ENCODE assay signal across 8 cellular contexts in genomic region chr1:75035536-75035935, GRCh38.
"Had no signal": no experiment of that assay in that cellular context is flagged by ENCODE, and none has a peak within 500 bp of the region (broad histone marks: within the 10 kb centered on the region; RNA-seq: fewer than 3 reads in every experiment).

No MANE protein-coding gene starts in this region.

- DNase-seq: activated naive CD4-positive, alpha-beta T cell treated with Interleukin-2 at 50 U/mL for 16 hours; aorta; T-helper 2 cell had no signal

- H3K4me3 Mint-ChIP-seq: activated T-helper 1 cell treated with anti-CD3 and anti-CD28 coated beads, Interleukin-12 subunit alpha, Interleukin-12 subunit beta, Interleukin-2, Interleukin-4 antibody, amounts not matched to agents 30 ng/mL and 10 ng/mL and 1 ng/mL, durations not matched to agents 14 hours and 24 hours and 36 hours; neural crest cell had no signal

- H3K27ac Mint-ChIP-seq: activated T-helper 1 cell treated with anti-CD3 and anti-CD28 coated beads, Interleukin-12 subunit alpha, Interleukin-12 subunit beta, Interleukin-2, Interleukin-4 antibody, amounts not matched to agents 30 ng/mL and 10 ng/mL and 1 ng/mL, durations not matched to agents 14 hours and 24 hours and 36 hours had no signal

- H3K4me3 ChIP-seq: lung had no signal

- H3K4me1 Mint-ChIP-seq: neural crest cell had no signal

- ATAC-seq: activated CD4-positive, CD25-positive, alpha-beta regulatory T cell treated with anti-CD3 and anti-CD28 coated beads, Interleukin-2, amount 50 U/mL, for 24 hours; sciatic nerve had no signal
